In the genomic region with DNA sequence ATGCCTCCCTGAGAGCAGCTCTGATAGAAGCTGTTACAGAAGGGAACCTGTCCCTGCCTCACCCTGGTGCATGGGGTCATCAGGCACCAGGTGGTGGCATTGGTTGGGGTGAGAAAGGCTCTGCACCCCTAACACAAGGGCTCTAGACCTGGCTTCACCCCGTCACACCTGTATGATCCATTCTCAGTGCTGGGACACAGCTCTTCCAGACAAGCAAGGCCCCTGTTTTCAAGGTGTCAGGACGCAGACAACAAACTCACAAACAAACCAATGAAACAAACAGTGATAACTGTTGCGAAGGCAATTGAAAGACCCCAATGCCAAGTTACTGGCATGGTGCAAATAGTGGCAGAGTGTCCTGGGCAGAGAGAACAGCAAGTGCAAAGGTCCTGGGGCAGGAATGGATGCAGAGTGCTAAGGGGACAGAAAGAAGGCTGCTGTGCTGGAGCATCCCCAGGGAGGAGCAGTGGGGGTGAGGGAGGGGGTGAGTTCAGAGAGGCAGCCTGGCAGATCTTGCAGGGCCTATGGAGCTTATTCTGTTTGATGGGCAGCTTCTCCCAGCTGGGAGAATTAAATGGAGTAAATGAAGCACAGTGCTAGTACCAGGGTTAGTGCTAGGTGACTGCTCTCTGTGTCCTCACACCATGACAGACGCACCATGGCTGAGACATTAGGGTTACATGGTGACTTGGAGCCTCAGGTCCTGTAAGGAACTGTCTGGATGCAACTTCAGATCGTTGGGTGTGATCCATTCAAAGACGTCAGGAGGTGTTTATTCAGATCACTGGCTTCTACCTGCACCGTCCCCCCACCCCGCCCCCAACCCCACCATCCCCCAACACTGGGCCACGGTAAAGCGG, we compare ENCODE assay signal across 15 cellular contexts.
DNase-seq lines count a peak whose midpoint lies in the region; ATAC-seq and TF ChIP-seq lines count a peak whose summit lies in the region.
"Had no signal": no experiment of that assay in that cellular context is flagged by ENCODE, and none has a peak within 500 bp of the region (broad histone marks: within the 10 kb centered on the region; RNA-seq: fewer than 3 reads in every experiment).

No MANE protein-coding gene starts in this region.

- H3K9ac ChIP-seq in PC-3 (ENCODE audit: low read length): no peak overlapping the region

- H3K4me1 ChIP-seq in PC-3 (ENCODE audit: insufficient read depth, low read length): no peaks in the 10 kb centered on the region
- H3K4me1 ChIP-seq in spleen: peaks cover 0 to 37% (median 19%) of the 10 kb centered on the region in 6 donors
- H3K4me1 ChIP-seq: HAP-1 had no signal

- H3K4me2 ChIP-seq in PC-3 (ENCODE audit: low read length): peak overlapping the region; percentile 68; the same call in 1 of the 2 replicates

- POLR2A ChIA-PET in activated CD8-positive, alpha-beta T cell treated with anti-CD3 and anti-CD28 coated beads, Interleukin-2, amount 10 ng/mL, durations not matched to agents 7 days and 5 days (lab: Charles Lee): no interaction called here
- POLR2A ChIA-PET in activated CD8-positive, alpha-beta T cell treated with anti-CD3 and anti-CD28 coated beads for 36 hours (lab: Charles Lee): no interaction called here
- POLR2A ChIA-PET in PC-3 (lab: Charles Lee; ENCODE audit: unreplicated experiment): no interaction called here

- H3F3A ChIP-seq in PC-3 (ENCODE audit: low read length, unreplicated experiment): no peaks in the 10 kb centered on the region

- no peak overlapping the region for H3K27ac Mint-ChIP-seq in activated CD8-positive, alpha-beta T cell treated with anti-CD3 and anti-CD28 coated beads, Interleukin-2, amount 10 ng/mL, durations not matched to agents 7 days and 5 days
- no peak overlapping the region for H3K27ac Mint-ChIP-seq in activated CD8-positive, alpha-beta T cell treated with anti-CD3 and anti-CD28 coated beads for 36 hours
- no peak overlapping the region for H3K27ac Mint-ChIP-seq in glutamatergic neuron (ENCODE audit: unreplicated experiment)
- H3K27ac Mint-ChIP-seq in CD14-positive monocyte: no peak overlapping the region
- H3K27ac Mint-ChIP-seq: natural killer cell, T-cell had no signal

- DNase-seq in activated CD8-positive, alpha-beta T cell treated with anti-CD3 and anti-CD28 coated beads, Interleukin-2, amount 10 ng/mL, durations not matched to agents 7 days and 5 days: peak; percentile 14
- no peak for DNase-seq in activated CD8-positive, alpha-beta T cell treated with anti-CD3 and anti-CD28 coated beads for 36 hours
- DNase-seq in PC-3 (no peak), glutamatergic neuron (no peak), spleen (peak; percentile 36), CD14-positive monocyte (ENCODE audit: low spot score) (no peak), NCI-H2029 treated with DMSO at 0.1 percent for 48 hours (lab: John Stamatoyannopoulos, UW) (no peak), pons (ENCODE audit: low spot score) (no peak)
- DNase-seq: natural killer cell; NCI-H1417 treated with DMSO at 0.1 percent for 48 hours; NCI-H510A; stimulated activated naive CD4-positive, alpha-beta T cell had no signal

- no peaks in the 10 kb centered on the region for H3K9me3 Mint-ChIP-seq in activated CD8-positive, alpha-beta T cell treated with anti-CD3 and anti-CD28 coated beads, Interleukin-2, amount 10 ng/mL, durations not matched to agents 7 days and 5 days (ENCODE audit: insufficient read depth)
- no peaks in the 10 kb centered on the region for H3K9me3 Mint-ChIP-seq in activated CD8-positive, alpha-beta T cell treated with anti-CD3 and anti-CD28 coated beads for 36 hours
- H3K9me3 Mint-ChIP-seq in glutamatergic neuron (ENCODE audit: unreplicated experiment): peaks cover 8% of the 10 kb centered on the region
- H3K9me3 Mint-ChIP-seq in CD14-positive monocyte: peaks cover 0 to 9% (median 2%) of the 10 kb centered on the region in 7 donors
- H3K9me3 Mint-ChIP-seq: natural killer cell, T-cell had no signal

- no peak for TF ChIP-seq POLR2A in spleen (IDR thresholded peaks at IDR 0.05)

- H2AFZ ChIP-seq in PC-3 (ENCODE audit: low read length): no peak overlapping the region

- BruUV-seq in PC-3 (replicated peaks; lab: Mats Ljungman, UMichigan): no TSS peak

- peaks cover 62% of the 10 kb centered on the region for H3K27me3 ChIP-seq in PC-3 (ENCODE audit: low read length)
- peaks cover 0 to 100% (median 76%) of the 10 kb centered on the region in 7 donors for H3K27me3 ChIP-seq in spleen (replicated peaks in 1 of 7)

- no peaks in the 10 kb centered on the region for H4K20me1 ChIP-seq in PC-3 (ENCODE audit: low read length)

- CTCF ChIA-PET in activated CD8-positive, alpha-beta T cell treated with anti-CD3 and anti-CD28 coated beads, Interleukin-2, amount 10 ng/mL, durations not matched to agents 7 days and 5 days (lab: Charles Lee): interaction anchor here (1.3 kb wide), 1 partner anchor 82 kb away, joined by 4 read pairs; no protein-coding TSS in a partner anchor
- CTCF ChIA-PET in activated CD8-positive, alpha-beta T cell treated with anti-CD3 and anti-CD28 coated beads for 36 hours (lab: Charles Lee): interaction anchor here (0.8 kb wide), 1 partner anchor 82 kb away, joined by 3 read pairs; no protein-coding TSS in a partner anchor
- CTCF ChIA-PET in PC-3 (lab: Charles Lee): no interaction called here

- WGBS in spleen, 5 donors: 40 to 44% (median 43%) methylated on average over 10 of the region's 10 CpGs

- H3K27ac ChIP-seq in PC-3 (ENCODE audit: low read length) (no peak overlapping the region), spleen (no peak overlapping the region)
- H3K27ac ChIP-seq: Peyer's patch had no signal

- peaks cover 71% of the 10 kb centered on the region for H3K27me3 Mint-ChIP-seq in activated CD8-positive, alpha-beta T cell treated with anti-CD3 and anti-CD28 coated beads, Interleukin-2, amount 10 ng/mL, durations not matched to agents 7 days and 5 days (ENCODE audit: low read depth)
- peaks cover 73% of the 10 kb centered on the region for H3K27me3 Mint-ChIP-seq in activated CD8-positive, alpha-beta T cell treated with anti-CD3 and anti-CD28 coated beads for 36 hours
- H3K27me3 Mint-ChIP-seq in glutamatergic neuron (ENCODE audit: unreplicated experiment) (peaks cover 21% of the 10 kb centered on the region), CD14-positive monocyte (ENCODE audit: low read depth in 3 of 3) (peaks cover 76 to 96% (median 91%) of the 10 kb centered on the region in 3 donors)

- H3K9me3 ChIP-seq in PC-3 (ENCODE audit: low read length) (no peaks in the 10 kb centered on the region), spleen (no peaks in the 10 kb centered on the region)
- H3K9me3 ChIP-seq: HAP-1, Peyer's patch had no signal

- H3K36me3 Mint-ChIP-seq in activated CD8-positive, alpha-beta T cell treated with anti-CD3 and anti-CD28 coated beads, Interleukin-2, amount 10 ng/mL, durations not matched to agents 7 days and 5 days (ENCODE audit: low read depth): no peaks in the 10 kb centered on the region
- H3K36me3 Mint-ChIP-seq in activated CD8-positive, alpha-beta T cell treated with anti-CD3 and anti-CD28 coated beads for 36 hours (ENCODE audit: low read depth): no peaks in the 10 kb centered on the region
- H3K36me3 Mint-ChIP-seq in glutamatergic neuron (ENCODE audit: unreplicated experiment) (no peaks in the 10 kb centered on the region), CD14-positive monocyte (peaks cover 0 to 2% of the 10 kb centered on the region in 2 donors)
- H3K36me3 Mint-ChIP-seq: natural killer cell, T-cell had no signal

- H3K4me3 Mint-ChIP-seq in activated CD8-positive, alpha-beta T cell treated with anti-CD3 and anti-CD28 coated beads, Interleukin-2, amount 10 ng/mL, durations not matched to agents 7 days and 5 days: no peak overlapping the region
- H3K4me3 Mint-ChIP-seq in activated CD8-positive, alpha-beta T cell treated with anti-CD3 and anti-CD28 coated beads for 36 hours: no peak overlapping the region
- H3K4me3 Mint-ChIP-seq in glutamatergic neuron (ENCODE audit: unreplicated experiment) (peak overlapping the region; percentile 46), CD14-positive monocyte (peak overlapping the region in 1 of 2 donors; percentile 46)
- H3K4me3 Mint-ChIP-seq: natural killer cell had no signal

- ATAC-seq in activated CD8-positive, alpha-beta T cell treated with anti-CD3 and anti-CD28 coated beads, Interleukin-2, amount 10 ng/mL, durations not matched to agents 7 days and 5 days: peak; percentile 35
- no peak for ATAC-seq in activated CD8-positive, alpha-beta T cell treated with anti-CD3 and anti-CD28 coated beads for 36 hours
- no peak for ATAC-seq in PC-3
- ATAC-seq: T-cell had no signal

- H3K36me3 ChIP-seq in PC-3 (ENCODE audit: low read depth, low read length) (no peaks in the 10 kb centered on the region), spleen (no peaks in the 10 kb centered on the region)
- H3K36me3 ChIP-seq: HAP-1, Peyer's patch had no signal

- intact Hi-C loops in activated CD8-positive, alpha-beta T cell treated with anti-CD3 and anti-CD28 coated beads for 36 hours (cut with micrococcal nuclease): no loop called here
- intact Hi-C loops in PC-3 (cut with micrococcal nuclease) (no loop called here), spleen (cut with DNase I; ENCODE audit: low total_unique reads) (no loop called here), CD14-positive monocyte (cut with micrococcal nuclease) (no loop called here)

- peaks cover 9% of the 10 kb centered on the region for H3K4me1 Mint-ChIP-seq in activated CD8-positive, alpha-beta T cell treated with anti-CD3 and anti-CD28 coated beads, Interleukin-2, amount 10 ng/mL, durations not matched to agents 7 days and 5 days (ENCODE audit: low read depth)
- H3K4me1 Mint-ChIP-seq in activated CD8-positive, alpha-beta T cell treated with anti-CD3 and anti-CD28 coated beads for 36 hours (ENCODE audit: low read depth): peaks cover 19% of the 10 kb centered on the region
- peaks cover 25% of the 10 kb centered on the region for H3K4me1 Mint-ChIP-seq in glutamatergic neuron (ENCODE audit: low read depth, unreplicated experiment)
- H3K4me1 Mint-ChIP-seq in CD14-positive monocyte: peaks cover 6% of the 10 kb centered on the region

- no peaks in the 10 kb centered on the region for H3K79me2 ChIP-seq in PC-3 (ENCODE audit: low read length)

- H3K4me3 ChIP-seq in PC-3 (ENCODE audit: low read length): no peak overlapping the region
- H3K4me3 ChIP-seq in spleen: no peak overlapping the region
- H3K4me3 ChIP-seq: HAP-1, Peyer's patch had no signal

- no peaks in the 10 kb centered on the region for H3K9me2 ChIP-seq in PC-3 (replicated peaks; ENCODE audit: low read length)

- no peak for TF ChIP-seq CTCF in activated CD8-positive, alpha-beta T cell treated with anti-CD3 and anti-CD28 coated beads for 36 hours (IDR thresholded peaks at IDR 0.05)
- TF ChIP-seq CTCF in PC-3 (conservative IDR thresholded peaks at IDR 0.05; ENCODE audit: low read depth, low read length) (no peak), glutamatergic neuron (IDR thresholded peaks at IDR 0.05; ENCODE audit: partially characterized antibody, unreplicated experiment) (no peak), spleen (IDR thresholded peaks at IDR 0.05 in 8 of 11, conservative IDR thresholded peaks at IDR 0.05 in 3 of 11) (no peak), CD14-positive monocyte (IDR thresholded peaks at IDR 0.05) (no peak)

Comparison
In these comparisons a context has a peak if more than half of its experiments do, and no peak if none do; other contexts are left out.
1. DNase-seq: peak in activated CD8-positive, alpha-beta T cell treated with anti-CD3 and anti-CD28 coated beads, Interleukin-2, amount 10 ng/mL, durations not matched to agents 7 days and 5 days (single experiment) and spleen (single experiment); none in activated CD8-positive, alpha-beta T cell treated with anti-CD3 and anti-CD28 coated beads for 36 hours (single experiment), PC-3 (single experiment), glutamatergic neuron (single experiment), CD14-positive monocyte (single experiment), NCI-H2029 treated with DMSO at 0.1 percent for 48 hours (single experiment) and pons (single experiment).